ENCODE assay signal across 8 cellular contexts in genomic region chr3:16883057-16883725, GRCh38. TPM values are rescaled to one million over a fixed set of nuclear protein-coding genes. Genes with fewer than 3 reads are reported as not detected.
DNase-seq lines count a peak whose midpoint lies in the region; ATAC-seq and TF ChIP-seq lines count a peak whose summit lies in the region.

No MANE protein-coding gene starts in this region.

- intact Hi-C loops in adrenal gland (cut with DNase I): no loop called here

- WGBS in adrenal gland, 4 donors: 77 to 85% (median 82%) methylated on average over 23 of the region's 23 CpGs

- H3K27ac Mint-ChIP-seq in T-helper 2 cell treated with Interferon-gamma antibody and Interleukin-4, amounts not matched to agents 5 μg/mL and 100 μg/mL, for 36 hours: peak overlapping the region; percentile 77
- H3K27ac Mint-ChIP-seq in immature natural killer cell: peak overlapping the region in 4 of 6 donors; percentile 3 to 79 (median 54)
- H3K27ac Mint-ChIP-seq in stimulated activated naive CD8-positive, alpha-beta T cell treated with anti-CD3 and anti-CD28 coated beads, Interleukin-15, amount 100 ng/mL, for 72 hours: peak overlapping the region; percentile 52 to 92

- ATAC-seq in stimulated activated naive CD8-positive, alpha-beta T cell treated with anti-CD3 and anti-CD28 coated beads, Interleukin-15, amount 100 ng/mL, for 72 hours: no peak
- ATAC-seq in HG02840 (IDR thresholded peaks at IDR 0.05; ENCODE audit: low FRiP score, unreplicated experiment): no peak
- ATAC-seq in HG02763 (IDR thresholded peaks at IDR 0.05; ENCODE audit: unreplicated experiment): no peak

- DNase-seq in T-helper 2 cell treated with Interferon-gamma antibody and Interleukin-4, amounts not matched to agents 5 μg/mL and 100 μg/mL, for 36 hours (ENCODE audit: low spot score): no peak
- no peak for DNase-seq in T-helper 2 cell
- DNase-seq in adrenal gland: no peak
- no peak for DNase-seq in immature natural killer cell
- no peak for DNase-seq in stimulated activated naive CD8-positive, alpha-beta T cell treated with anti-CD3 and anti-CD28 coated beads, Interleukin-15, amount 100 ng/mL, for 72 hours
- no peak for DNase-seq in DMS53 treated with DMSO at 0.1 percent for 48 hours (lab: John Stamatoyannopoulos, UW; ENCODE audit: unreplicated experiment)

- peaks cover 24% of the 10 kb centered on the region for H3K4me1 Mint-ChIP-seq in T-helper 2 cell treated with Interferon-gamma antibody and Interleukin-4, amounts not matched to agents 5 μg/mL and 100 μg/mL, for 36 hours (ENCODE audit: low read depth)
- peaks cover 28 to 36% of the 10 kb centered on the region in 2 donors for H3K4me1 Mint-ChIP-seq in immature natural killer cell
- peaks cover 25% of the 10 kb centered on the region for H3K4me1 Mint-ChIP-seq in stimulated activated naive CD8-positive, alpha-beta T cell treated with anti-CD3 and anti-CD28 coated beads, Interleukin-15, amount 100 ng/mL, for 72 hours

- TF ChIP-seq POLR2A in adrenal gland (IDR thresholded peaks at IDR 0.05): no peak

- H3K9me3 Mint-ChIP-seq in T-helper 2 cell treated with Interferon-gamma antibody and Interleukin-4, amounts not matched to agents 5 μg/mL and 100 μg/mL, for 36 hours: no peaks in the 10 kb centered on the region
- no peaks in the 10 kb centered on the region for H3K9me3 Mint-ChIP-seq in immature natural killer cell
- no peaks in the 10 kb centered on the region for H3K9me3 Mint-ChIP-seq in stimulated activated naive CD8-positive, alpha-beta T cell treated with anti-CD3 and anti-CD28 coated beads, Interleukin-15, amount 100 ng/mL, for 72 hours

- peaks cover 5 to 24% of the 10 kb centered on the region in 2 donors for H3K4me1 ChIP-seq in adrenal gland (replicated peaks in 1 of 2)

- H3K36me3 ChIP-seq in adrenal gland (replicated peaks in 1 of 2): no peaks in the 10 kb centered on the region

- no peaks in the 10 kb centered on the region for H3K9me3 ChIP-seq in adrenal gland (replicated peaks in 1 of 3)

- H3K27ac ChIP-seq in adrenal gland: peak overlapping the region in 4 of 5 donors; percentile 84 to 95 (median 90)

- H3K4me3 ChIP-seq in adrenal gland: peak overlapping the region in 1 of 4 donors; percentile 92

- H3K27me3 ChIP-seq in adrenal gland: no peaks in the 10 kb centered on the region

- H3K27me3 Mint-ChIP-seq in T-helper 2 cell treated with Interferon-gamma antibody and Interleukin-4, amounts not matched to agents 5 μg/mL and 100 μg/mL, for 36 hours (ENCODE audit: low read depth): peaks cover 16% of the 10 kb centered on the region
- peaks cover 4 to 12% (median 10%) of the 10 kb centered on the region in 3 donors for H3K27me3 Mint-ChIP-seq in immature natural killer cell (ENCODE audit: low read depth in 3 of 3)
- no peaks in the 10 kb centered on the region for H3K27me3 Mint-ChIP-seq in stimulated activated naive CD8-positive, alpha-beta T cell treated with anti-CD3 and anti-CD28 coated beads, Interleukin-15, amount 100 ng/mL, for 72 hours

- no peak for TF ChIP-seq CTCF in adrenal gland (IDR thresholded peaks at IDR 0.05)

- peaks cover 11% of the 10 kb centered on the region for H3K36me3 Mint-ChIP-seq in T-helper 2 cell treated with Interferon-gamma antibody and Interleukin-4, amounts not matched to agents 5 μg/mL and 100 μg/mL, for 36 hours (ENCODE audit: low read depth)
- peaks cover 0 to 2% (median 0%) of the 10 kb centered on the region in 3 donors for H3K36me3 Mint-ChIP-seq in immature natural killer cell

- peak overlapping the region; percentile 77 for H3K4me3 Mint-ChIP-seq in T-helper 2 cell treated with Interferon-gamma antibody and Interleukin-4, amounts not matched to agents 5 μg/mL and 100 μg/mL, for 36 hours
- H3K4me3 Mint-ChIP-seq in immature natural killer cell: peak overlapping the region; percentile 72 to 97 (median 78)
- peak overlapping the region; percentile 69 to 98 for H3K4me3 Mint-ChIP-seq in stimulated activated naive CD8-positive, alpha-beta T cell treated with anti-CD3 and anti-CD28 coated beads, Interleukin-15, amount 100 ng/mL, for 72 hours

RNA-seq across cellular contexts. Expression of gene PLCL2, which starts 1.6 kb away (rescaled TPM):
- 10 to 100 TPM; 10.9 to 39.6 (median 32.1) TPM for total RNA-seq in adrenal gland
- polyA plus RNA-seq in adrenal gland (10 to 100 TPM in 1 of 3 donors, 1 to 10 TPM in 2; 4.5 to 25.9 (median 7.1) TPM), immature natural killer cell (10 to 100 TPM; 56.8 to 85.5 (median 78.9) TPM)
